In genomic region chr11:47583844-47584243, GRCh38 we compare ENCODE assay signal across 25 cellular contexts. TPM values are rescaled to one million over a fixed set of nuclear protein-coding genes. Genes with fewer than 3 reads are reported as not detected.
"Had no signal": no experiment of that assay in that cellular context is flagged by ENCODE, and none has a peak within 500 bp of the region (broad histone marks: within the 10 kb centered on the region; RNA-seq: fewer than 3 reads in every experiment).

No MANE protein-coding gene starts in this region.

- H3K27me3 ChIP-seq: left lung, pancreas, sigmoid colon, transverse colon had no signal

- H3K4me3 Mint-ChIP-seq: activated naive CD4-positive, alpha-beta T cell treated with anti-CD3 and anti-CD28 coated beads for 36 hours had no signal

- H3K27ac ChIP-seq: esophagus squamous epithelium, heart right ventricle, left lung, lower lobe of right lung, pancreas, prostate gland, sigmoid colon, transverse colon, VCaP had no signal

- H3K9me3 ChIP-seq: esophagus squamous epithelium, heart right ventricle, left lung, lower lobe of right lung, pancreas, prostate gland, sigmoid colon, transverse colon had no signal

- DNase-seq: activated CD4-positive, alpha-beta T cell treated with anti-CD3 and anti-CD28 coated beads for 48 hours; activated CD4-positive, alpha-beta T cell treated with anti-CD3 and anti-CD28 coated beads, Interleukin-2, amount 50 U/mL, for 48 hours; activated CD8-positive, alpha-beta memory T cell treated with anti-CD3 and anti-CD28 coated beads for 24 hours; activated effector memory CD4-positive, alpha-beta T cell treated with anti-CD3 and anti-CD28 coated beads, Interleukin-2, amount 50 U/mL, for 16 hours; activated naive CD4-positive, alpha-beta T cell treated with anti-CD3 and anti-CD28 coated beads for 36 hours; esophagus squamous epithelium; foreskin melanocyte; heart right ventricle; left lung; lower lobe of right lung; mesenchymal stem cell; naive thymus-derived CD8-positive, alpha-beta T cell; pancreas; retina; sigmoid colon; small intestine; stimulated activated CD4-positive, alpha-beta T cell treated with anti-CD3 and anti-CD28 coated beads, Interleukin-1b, Interleukin-23, amount 100 ng/mL, for 48 hours; stimulated activated naive CD4-positive, alpha-beta T cell; T-helper 9 cell; transverse colon had no signal

- H3K4me3 ChIP-seq: esophagus squamous epithelium, heart right ventricle, left lung, lower lobe of right lung, pancreas, prostate gland, sigmoid colon, transverse colon had no signal

- H3K27ac Mint-ChIP-seq: activated naive CD4-positive, alpha-beta T cell treated with anti-CD3 and anti-CD28 coated beads for 36 hours had no signal

- H3K9me3 Mint-ChIP-seq: activated naive CD4-positive, alpha-beta T cell treated with anti-CD3 and anti-CD28 coated beads for 36 hours; naive thymus-derived CD8-positive, alpha-beta T cell had no signal

- ATAC-seq: activated CD4-positive, CD25-positive, alpha-beta regulatory T cell treated with anti-CD3 and anti-CD28 coated beads, Interleukin-2, amount 50 U/mL, for 24 hours; heart right ventricle; left lung; lower lobe of right lung; naive thymus-derived CD8-positive, alpha-beta T cell; pancreas had no signal

RNA-seq across cellular contexts. Expression of gene FAM180B, which starts 2.6 kb away (rescaled TPM):
- total RNA-seq: activated naive CD4-positive, alpha-beta T cell treated with anti-CD3 and anti-CD28 coated beads for 36 hours; esophagus squamous epithelium; glomerular endothelial cell; left lung; prostate gland; T-helper 1 cell treated with Interleukin-12 subunit alpha and Interleukin-12 subunit beta and Interleukin-4 antibody, amounts not matched to agents 30 ng/mL and 1 ng/mL, for 36 hours had no signal
- polyA plus RNA-seq: naive thymus-derived CD8-positive, alpha-beta T cell; pancreas had no signal

RNA-seq across cellular contexts. Expression of gene C1QTNF4, which starts 10.4 kb away (rescaled TPM):
- total RNA-seq: activated naive CD4-positive, alpha-beta T cell treated with anti-CD3 and anti-CD28 coated beads for 36 hours had no signal
